Comparison of ENCODE assay signal across 1 cellular context in the genomic region with DNA sequence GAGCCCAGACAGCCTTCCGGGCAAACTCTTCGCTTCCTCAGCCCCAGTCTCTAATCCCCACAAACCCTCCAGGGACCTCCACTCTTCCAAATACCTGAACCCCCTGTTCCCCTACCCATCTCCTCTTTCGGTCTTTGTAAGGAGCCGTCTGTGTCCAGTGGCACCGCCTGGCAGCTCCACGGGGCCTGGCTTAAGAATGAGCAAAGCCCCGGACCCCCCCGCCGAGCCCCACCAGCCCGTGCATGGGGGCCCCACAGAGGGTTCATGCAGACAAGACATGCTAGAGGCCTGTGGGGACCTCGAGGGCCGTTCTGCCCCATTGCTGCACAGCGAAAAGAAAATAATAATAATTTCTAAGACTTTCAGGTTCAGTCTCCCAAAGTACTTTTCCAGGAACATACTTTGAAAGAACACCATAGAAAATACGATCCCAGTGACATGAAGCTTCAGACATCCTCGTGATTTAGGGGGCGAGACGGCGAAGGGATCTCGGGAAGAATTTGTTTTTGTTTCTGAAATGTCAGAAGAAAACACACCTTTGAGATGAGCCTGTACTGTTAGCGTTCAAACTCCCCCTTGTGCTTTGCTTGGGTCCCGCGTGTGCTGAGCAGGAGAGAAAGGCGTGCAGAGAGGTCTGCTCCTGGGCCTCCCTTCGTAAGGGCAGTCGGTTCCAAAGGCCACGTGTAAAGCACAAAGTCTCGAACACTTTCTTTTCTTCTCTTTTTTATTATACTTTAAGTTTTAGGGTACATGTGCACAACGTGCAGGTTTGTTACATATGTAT.
TF ChIP-seq lines count a peak whose summit lies in the region.

No MANE protein-coding gene starts in this region.

TF ChIP-seq in GM23338, 12 proteins besides CTCF, POLR2A, EP300 and RAD21 (continued from another document):
- TF ChIP-seq, protein P1, sequence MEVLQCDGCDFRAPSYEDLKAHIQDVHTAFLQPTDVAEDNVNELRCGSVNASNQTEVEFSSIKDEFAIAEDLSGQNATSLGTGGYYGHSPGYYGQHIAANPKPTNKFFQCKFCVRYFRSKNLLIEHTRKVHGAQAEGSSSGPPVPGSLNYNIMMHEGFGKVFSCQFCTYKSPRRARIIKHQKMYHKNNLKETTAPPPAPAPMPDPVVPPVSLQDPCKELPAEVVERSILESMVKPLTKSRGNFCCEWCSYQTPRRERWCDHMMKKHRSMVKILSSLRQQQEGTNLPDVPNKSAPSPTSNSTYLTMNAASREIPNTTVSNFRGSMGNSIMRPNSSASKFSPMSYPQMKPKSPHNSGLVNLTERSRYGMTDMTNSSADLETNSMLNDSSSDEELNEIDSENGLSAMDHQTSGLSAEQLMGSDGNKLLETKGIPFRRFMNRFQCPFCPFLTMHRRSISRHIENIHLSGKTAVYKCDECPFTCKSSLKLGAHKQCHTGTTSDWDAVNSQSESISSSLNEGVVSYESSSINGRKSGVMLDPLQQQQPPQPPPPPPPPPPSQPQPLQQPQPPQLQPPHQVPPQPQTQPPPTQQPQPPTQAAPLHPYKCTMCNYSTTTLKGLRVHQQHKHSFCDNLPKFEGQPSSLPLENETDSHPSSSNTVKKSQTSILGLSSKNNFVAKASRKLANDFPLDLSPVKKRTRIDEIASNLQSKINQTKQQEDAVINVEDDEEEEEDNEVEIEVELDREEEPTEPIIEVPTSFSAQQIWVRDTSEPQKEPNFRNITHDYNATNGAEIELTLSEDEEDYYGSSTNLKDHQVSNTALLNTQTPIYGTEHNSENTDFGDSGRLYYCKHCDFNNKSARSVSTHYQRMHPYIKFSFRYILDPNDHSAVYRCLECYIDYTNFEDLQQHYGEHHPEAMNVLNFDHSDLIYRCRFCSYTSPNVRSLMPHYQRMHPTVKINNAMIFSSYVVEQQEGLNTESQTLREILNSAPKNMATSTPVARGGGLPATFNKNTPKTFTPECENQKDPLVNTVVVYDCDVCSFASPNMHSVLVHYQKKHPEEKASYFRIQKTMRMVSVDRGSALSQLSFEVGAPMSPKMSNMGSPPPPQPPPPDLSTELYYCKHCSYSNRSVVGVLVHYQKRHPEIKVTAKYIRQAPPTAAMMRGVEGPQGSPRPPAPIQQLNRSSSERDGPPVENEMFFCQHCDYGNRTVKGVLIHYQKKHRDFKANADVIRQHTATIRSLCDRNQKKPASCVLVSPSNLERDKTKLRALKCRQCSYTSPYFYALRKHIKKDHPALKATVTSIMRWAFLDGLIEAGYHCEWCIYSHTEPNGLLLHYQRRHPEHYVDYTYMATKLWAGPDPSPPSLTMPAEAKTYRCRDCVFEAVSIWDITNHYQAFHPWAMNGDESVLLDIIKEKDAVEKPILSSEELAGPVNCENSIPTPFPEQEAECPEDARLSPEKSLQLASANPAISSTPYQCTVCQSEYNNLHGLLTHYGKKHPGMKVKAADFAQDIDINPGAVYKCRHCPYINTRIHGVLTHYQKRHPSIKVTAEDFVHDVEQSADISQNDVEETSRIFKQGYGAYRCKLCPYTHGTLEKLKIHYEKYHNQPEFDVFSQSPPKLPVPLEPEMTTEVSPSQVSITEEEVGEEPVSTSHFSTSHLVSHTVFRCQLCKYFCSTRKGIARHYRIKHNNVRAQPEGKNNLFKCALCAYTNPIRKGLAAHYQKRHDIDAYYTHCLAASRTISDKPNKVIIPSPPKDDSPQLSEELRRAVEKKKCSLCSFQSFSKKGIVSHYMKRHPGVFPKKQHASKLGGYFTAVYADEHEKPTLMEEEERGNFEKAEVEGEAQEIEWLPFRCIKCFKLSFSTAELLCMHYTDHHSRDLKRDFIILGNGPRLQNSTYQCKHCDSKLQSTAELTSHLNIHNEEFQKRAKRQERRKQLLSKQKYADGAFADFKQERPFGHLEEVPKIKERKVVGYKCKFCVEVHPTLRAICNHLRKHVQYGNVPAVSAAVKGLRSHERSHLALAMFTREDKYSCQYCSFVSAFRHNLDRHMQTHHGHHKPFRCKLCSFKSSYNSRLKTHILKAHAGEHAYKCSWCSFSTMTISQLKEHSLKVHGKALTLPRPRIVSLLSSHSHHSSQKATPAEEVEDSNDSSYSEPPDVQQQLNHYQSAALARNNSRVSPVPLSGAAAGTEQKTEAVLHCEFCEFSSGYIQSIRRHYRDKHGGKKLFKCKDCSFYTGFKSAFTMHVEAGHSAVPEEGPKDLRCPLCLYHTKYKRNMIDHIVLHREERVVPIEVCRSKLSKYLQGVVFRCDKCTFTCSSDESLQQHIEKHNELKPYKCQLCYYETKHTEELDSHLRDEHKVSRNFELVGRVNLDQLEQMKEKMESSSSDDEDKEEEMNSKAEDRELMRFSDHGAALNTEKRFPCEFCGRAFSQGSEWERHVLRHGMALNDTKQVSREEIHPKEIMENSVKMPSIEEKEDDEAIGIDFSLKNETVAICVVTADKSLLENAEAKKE (CRISPR knock-in tag; IDR thresholded peaks at IDR 0.05), result no peak
- TF ChIP-seq EZH2phosphoT487 (IDR thresholded peaks at IDR 0.05; ENCODE audit: unreplicated experiment) (no peak), NANOG (IDR thresholded peaks at IDR 0.05; ENCODE audit: borderline replicate concordance) (no peak), ZNF114 (CRISPR knock-in tag; IDR thresholded peaks at IDR 0.05) (no peak), EZH2 (IDR thresholded peaks at IDR 0.05; ENCODE audit: low read depth, unreplicated experiment) (no peak)
